1 cellular context compared by ENCODE assay signal in the genomic region with DNA sequence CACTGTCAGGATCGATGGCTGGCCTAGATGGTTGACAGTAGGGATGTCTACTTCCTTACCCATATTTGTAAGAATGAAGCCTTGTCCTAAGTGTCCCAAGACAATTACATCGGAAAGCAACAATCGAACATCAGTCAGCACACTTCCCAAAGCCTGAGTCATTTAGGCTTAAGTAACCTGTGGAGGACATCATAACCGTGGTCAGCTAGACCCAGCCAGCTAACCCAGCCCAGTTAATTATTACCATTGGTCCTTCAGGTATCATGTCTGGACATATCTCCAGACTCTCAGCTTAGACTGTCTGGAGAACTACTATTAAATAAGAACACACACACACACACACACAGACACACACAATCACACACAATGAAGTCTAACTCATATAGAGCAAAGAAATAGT.
TF ChIP-seq lines count a peak whose summit lies in the region.

No MANE protein-coding gene starts in this region.

TF ChIP-seq in HepG2, 621 proteins besides CTCF, POLR2A, EP300 and RAD21 (continued from another document):
- TF ChIP-seq GMEB2 (CRISPR knock-in tag; IDR thresholded peaks at IDR 0.05; ENCODE audit: low read depth) = no peak
- no peak for TF ChIP-seq KAT2B (IDR thresholded peaks at IDR 0.05; ENCODE audit: borderline replicate concordance, low read depth, low read length)
- TF ChIP-seq, protein P1, sequence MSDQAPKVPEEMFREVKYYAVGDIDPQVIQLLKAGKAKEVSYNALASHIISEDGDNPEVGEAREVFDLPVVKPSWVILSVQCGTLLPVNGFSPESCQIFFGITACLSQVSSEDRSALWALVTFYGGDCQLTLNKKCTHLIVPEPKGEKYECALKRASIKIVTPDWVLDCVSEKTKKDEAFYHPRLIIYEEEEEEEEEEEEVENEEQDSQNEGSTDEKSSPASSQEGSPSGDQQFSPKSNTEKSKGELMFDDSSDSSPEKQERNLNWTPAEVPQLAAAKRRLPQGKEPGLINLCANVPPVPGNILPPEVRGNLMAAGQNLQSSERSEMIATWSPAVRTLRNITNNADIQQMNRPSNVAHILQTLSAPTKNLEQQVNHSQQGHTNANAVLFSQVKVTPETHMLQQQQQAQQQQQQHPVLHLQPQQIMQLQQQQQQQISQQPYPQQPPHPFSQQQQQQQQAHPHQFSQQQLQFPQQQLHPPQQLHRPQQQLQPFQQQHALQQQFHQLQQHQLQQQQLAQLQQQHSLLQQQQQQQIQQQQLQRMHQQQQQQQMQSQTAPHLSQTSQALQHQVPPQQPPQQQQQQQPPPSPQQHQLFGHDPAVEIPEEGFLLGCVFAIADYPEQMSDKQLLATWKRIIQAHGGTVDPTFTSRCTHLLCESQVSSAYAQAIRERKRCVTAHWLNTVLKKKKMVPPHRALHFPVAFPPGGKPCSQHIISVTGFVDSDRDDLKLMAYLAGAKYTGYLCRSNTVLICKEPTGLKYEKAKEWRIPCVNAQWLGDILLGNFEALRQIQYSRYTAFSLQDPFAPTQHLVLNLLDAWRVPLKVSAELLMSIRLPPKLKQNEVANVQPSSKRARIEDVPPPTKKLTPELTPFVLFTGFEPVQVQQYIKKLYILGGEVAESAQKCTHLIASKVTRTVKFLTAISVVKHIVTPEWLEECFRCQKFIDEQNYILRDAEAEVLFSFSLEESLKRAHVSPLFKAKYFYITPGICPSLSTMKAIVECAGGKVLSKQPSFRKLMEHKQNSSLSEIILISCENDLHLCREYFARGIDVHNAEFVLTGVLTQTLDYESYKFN (CRISPR knock-in tag; conservative IDR thresholded peaks at IDR 0.05) = no peak
- no peak for TF ChIP-seq ZNF788 (CRISPR knock-in tag; IDR thresholded peaks at IDR 0.05; ENCODE audit: borderline replicate concordance)
- TF ChIP-seq YEATS4 (CRISPR knock-in tag; IDR thresholded peaks at IDR 0.05; ENCODE audit: borderline replicate concordance) = no peak
- TF ChIP-seq HNRNPK (IDR thresholded peaks at IDR 0.05; ENCODE audit: low read depth, low read length, poor library complexity, severe bottlenecking) = no peak
- TF ChIP-seq REPIN1 (CRISPR knock-in tag; IDR thresholded peaks at IDR 0.05; ENCODE audit: borderline replicate concordance, low read depth) = no peak
- TF ChIP-seq ZSCAN22 (CRISPR knock-in tag; IDR thresholded peaks at IDR 0.05) = no peak
- TF ChIP-seq ZNF343 (CRISPR knock-in tag; IDR thresholded peaks at IDR 0.05) = no peak
- TF ChIP-seq ZNF10 (CRISPR knock-in tag; IDR thresholded peaks at IDR 0.05; ENCODE audit: borderline replicate concordance, low read depth) = no peak
- peak; percentile 60 for TF ChIP-seq FOSL2 (CRISPR knock-in tag; IDR thresholded peaks at IDR 0.05)
- no peak for TF ChIP-seq ZSCAN31 (CRISPR knock-in tag; IDR thresholded peaks at IDR 0.05; ENCODE audit: low read depth)
- TF ChIP-seq MAFK (conservative IDR thresholded peaks at IDR 0.05 in 1 of 2, IDR thresholded peaks at IDR 0.05 in 1 of 2; ENCODE audit: low read length in 2 of 2) = 0 out of 4 replicates have a peak, but pooled peaks of 1 of the 2 experiments have one; percentile 21
- no peak for TF ChIP-seq XBP1 (CRISPR knock-in tag; IDR thresholded peaks at IDR 0.05)
- no peak for TF ChIP-seq RERE (CRISPR knock-in tag; IDR thresholded peaks at IDR 0.05; ENCODE audit: low read depth)
- TF ChIP-seq ZNF550 (CRISPR knock-in tag; IDR thresholded peaks at IDR 0.05; ENCODE audit: borderline replicate concordance) = no peak
- no peak for TF ChIP-seq ZBTB34 (CRISPR knock-in tag; IDR thresholded peaks at IDR 0.05)
- TF ChIP-seq MBD4 (IDR thresholded peaks at IDR 0.05; ENCODE audit: borderline replicate concordance, low read length) = no peak
- TF ChIP-seq ETV5 (CRISPR knock-in tag; IDR thresholded peaks at IDR 0.05; ENCODE audit: borderline replicate concordance) = no peak
- no peak for TF ChIP-seq RFX5 (IDR thresholded peaks at IDR 0.05; ENCODE audit: low read depth, low read length)
TF ChIP-seq in HepG2: peak in this region for 5.
